Comparison of ENCODE assay signal across 32 cellular contexts in genomic region chr20:987677-988076, GRCh38. TPM values are rescaled to one million over a fixed set of nuclear protein-coding genes. Genes with fewer than 3 reads are reported as not detected.
"Had no signal": no experiment of that assay in that cellular context is flagged by ENCODE, and none has a peak within 500 bp of the region (broad histone marks: within the 10 kb centered on the region; RNA-seq: fewer than 3 reads in every experiment).

No MANE protein-coding gene starts in this region.

- H3K9me3 Mint-ChIP-seq: naive thymus-derived CD8-positive, alpha-beta T cell; natural killer cell treated with Interleukin-12 subunit alpha and Interleukin-12 subunit beta and Interleukin-15 and Interleukin-18, amount 100 ng/mL, for 72 hours; stimulated activated memory B cell treated with anti-CD40 and anti-IgM and Interleukin-4, amounts not matched to agents 10 μg/mL and 1 μg/mL and 100 μg/mL, for 72 hours; stimulated activated naive CD8-positive, alpha-beta T cell treated with anti-CD3 and anti-CD28 coated beads, Interleukin-15, amount 100 ng/mL, for 72 hours; type B pancreatic cell had no signal

- H3K4me3 ChIP-seq: ovary, psoas muscle, skin epidermis, smooth muscle cell, spleen, suprapubic skin, testis, tibial artery, transverse colon, upper lobe of right lung, uterus had no signal

- H3K27ac ChIP-seq: ovary, parathyroid adenoma, psoas muscle, skin epidermis, spleen, suprapubic skin, testis, tibial artery, transverse colon, upper lobe of right lung, uterus had no signal

- H3K36me3 ChIP-seq: ovary, spleen, suprapubic skin, tibial artery, transverse colon, upper lobe of right lung, uterus had no signal

- H3K4me1 Mint-ChIP-seq: naive B cell; stimulated activated memory B cell treated with anti-CD40 and anti-IgM and Interleukin-4, amounts not matched to agents 10 μg/mL and 1 μg/mL and 100 μg/mL, for 72 hours had no signal

- H3K4me1 ChIP-seq: parathyroid adenoma, psoas muscle, spleen, suprapubic skin, testis, tibial artery, transverse colon, upper lobe of right lung, uterus had no signal

- H3K9me3 ChIP-seq: ovary, psoas muscle, spleen, suprapubic skin, testis, tibial artery, transverse colon, upper lobe of right lung, uterus had no signal

- H3K27me3 ChIP-seq: ovary, testis had no signal

- H3K79me2 ChIP-seq: parathyroid adenoma had no signal

- ATAC-seq: naive thymus-derived CD8-positive, alpha-beta T cell; psoas muscle; right cardiac atrium; sciatic nerve; stimulated activated memory B cell treated with anti-CD40 and anti-IgM and Interleukin-4, amounts not matched to agents 10 μg/mL and 1 μg/mL and 100 μg/mL, for 72 hours; stimulated activated naive CD8-positive, alpha-beta T cell treated with anti-CD3 and anti-CD28 coated beads, Interleukin-15, Interleukin-2, amounts not matched to agents 100 U/mL and 50 U/mL, for 24 hours; upper lobe of right lung had no signal

- H3K36me3 Mint-ChIP-seq: naive B cell; naive thymus-derived CD8-positive, alpha-beta T cell; natural killer cell treated with Interleukin-12 subunit alpha and Interleukin-12 subunit beta and Interleukin-15 and Interleukin-18, amount 100 ng/mL, for 72 hours; stimulated activated memory B cell treated with anti-CD40 and anti-IgM and Interleukin-4, amounts not matched to agents 10 μg/mL and 1 μg/mL and 100 μg/mL, for 72 hours; type B pancreatic cell had no signal

- H3K4me3 Mint-ChIP-seq: naive thymus-derived CD8-positive, alpha-beta T cell; natural killer cell treated with Interleukin-12 subunit alpha and Interleukin-12 subunit beta and Interleukin-15 and Interleukin-18, amount 100 ng/mL, for 72 hours; stimulated activated memory B cell treated with anti-CD40 and anti-IgM and Interleukin-4, amounts not matched to agents 10 μg/mL and 1 μg/mL and 100 μg/mL, for 72 hours; stimulated activated naive CD8-positive, alpha-beta T cell treated with anti-CD3 and anti-CD28 coated beads, Interleukin-15, amount 100 ng/mL, for 72 hours; type B pancreatic cell had no signal

- H3K4me2 ChIP-seq: smooth muscle cell had no signal

- H3K9ac ChIP-seq: parathyroid adenoma had no signal

- DNase-seq: naive B cell; naive thymus-derived CD8-positive, alpha-beta T cell; occipital lobe; ovary; right cardiac atrium; stimulated activated CD4-positive, alpha-beta T cell treated with anti-CD3 and anti-CD28 coated beads, Interleukin-12 subunit alpha, Interleukin-12 subunit beta, amount 100 ng/mL, for 4 hours; stimulated activated CD4-positive, alpha-beta T cell treated with anti-CD3 and anti-CD28 coated beads, Interleukin-1b, Interleukin-23, amount 100 ng/mL, for 48 hours; stimulated activated CD4-positive, alpha-beta T cell treated with anti-CD3 and anti-CD28 coated beads, Interleukin-4, amount 100 ng/mL, for 1 hour; stimulated activated CD4-positive, alpha-beta T cell treated with anti-CD3 and anti-CD28 coated beads, Interleukin-4, amount 100 ng/mL, for 4 hours; stimulated activated CD8-positive, alpha-beta memory T cell treated with anti-CD3 and anti-CD28 coated beads, Interleukin-4, amount 100 ng/mL, for 48 hours; stimulated activated naive CD4-positive, alpha-beta T cell; stimulated activated naive CD8-positive, alpha-beta T cell treated with anti-CD3 and anti-CD28 coated beads, Interleukin-15, amount 100 ng/mL, for 72 hours; stimulated activated naive CD8-positive, alpha-beta T cell treated with anti-CD3 and anti-CD28 coated beads, Interleukin-15, Interleukin-2, amounts not matched to agents 100 U/mL and 50 U/mL, for 24 hours; substantia nigra; testis; tibial artery; transverse colon; upper lobe of right lung; uterus had no signal

- H3K27ac Mint-ChIP-seq: naive B cell; natural killer cell treated with Interleukin-12 subunit alpha and Interleukin-12 subunit beta and Interleukin-15 and Interleukin-18, amount 100 ng/mL, for 72 hours; progenitor cell of endocrine pancreas; stimulated activated memory B cell treated with anti-CD40 and anti-IgM and Interleukin-4, amounts not matched to agents 10 μg/mL and 1 μg/mL and 100 μg/mL, for 72 hours; stimulated activated naive CD8-positive, alpha-beta T cell treated with anti-CD3 and anti-CD28 coated beads, Interleukin-15, amount 100 ng/mL, for 72 hours; type B pancreatic cell had no signal

- H2AFZ ChIP-seq: parathyroid adenoma had no signal

RNA-seq across cellular contexts. Expression of gene RSPO4, which starts 14.4 kb away (rescaled TPM):
- total RNA-seq: occipital lobe, osteoblast, transverse colon, urinary bladder had no signal
- polyA plus RNA-seq: naive thymus-derived CD8-positive, alpha-beta T cell had no signal
